8 cellular contexts compared by ENCODE assay signal in genomic region chr20:50625986-50626677, GRCh38.
DNase-seq lines count a peak whose midpoint lies in the region; ATAC-seq and TF ChIP-seq lines count a peak whose summit lies in the region.

No MANE protein-coding gene starts in this region.

- H3K4me3 ChIP-seq in heart right ventricle, result no peak overlapping the region

- peaks cover 0 to 27% (median 12%) of the 10 kb centered on the region in 9 donors for H3K4me1 ChIP-seq in heart right ventricle

- no peaks in the 10 kb centered on the region for H3K27me3 ChIP-seq in heart right ventricle

- intact Hi-C loops in heart right ventricle (cut with DNase I), result loop anchor here in 7 of 10 donors (1.0 to 10.0 kb wide), 4 partner anchors 87 to 119 kb away; no protein-coding TSS in a partner anchor

- H3K36me3 ChIP-seq in heart right ventricle, result peaks cover 0 to 6% (median 0%) of the 10 kb centered on the region in 9 donors

- WGBS in heart right ventricle, 2 donors, result 32 to 33% methylated on average over 15 of the region's 15 CpGs

- DNase-seq in ELF-1 (ENCODE audit: low read depth, low spot score) (peak; percentile 93), MV-4-11 (lab: John Stamatoyannopoulos, UW) (peak; percentile 28), heart right ventricle (peak; percentile 58 to 72)
- peak; percentile 26 to 27 for DNase-seq in activated CD4-positive, alpha-beta T cell treated with anti-CD3 and anti-CD28 coated beads, Interleukin-2, amount 50 U/mL, for 48 hours
- peak; percentile 20 for DNase-seq in stimulated activated CD4-positive, alpha-beta T cell treated with anti-CD3 and anti-CD28 coated beads, Interleukin-4, amount 100 ng/mL, for 1 hour

- H3K27ac ChIP-seq in heart right ventricle, result peak overlapping the region in 5 of 10 donors; percentile 18 to 46 (median 34)

- TF ChIP-seq CTCF in heart right ventricle (IDR thresholded peaks at IDR 0.05), result peak; percentile 31 to 75 (median 63)

- H3K9me3 ChIP-seq in heart right ventricle, result peaks cover 0 to 8% (median 5%) of the 10 kb centered on the region in 11 donors

- ATAC-seq in heart right ventricle (peak; percentile 54 to 82 (median 70)), HG02798 (IDR thresholded peaks at IDR 0.05; ENCODE audit: poor library complexity, unreplicated experiment) (no peak), GM19023 (IDR thresholded peaks at IDR 0.05; ENCODE audit: unreplicated experiment) (no peak), HG02885 (IDR thresholded peaks at IDR 0.05; ENCODE audit: poor library complexity, unreplicated experiment) (no peak)

Comparison
In these comparisons a context has a peak if more than half of its experiments do, and no peak if none do; other contexts are left out.
1. DNase-seq: peak in every context shown above with its lines; median percentile 93 in ELF-1; 65 in heart right ventricle; 28 in MV-4-11; 26 in activated CD4-positive, alpha-beta T cell treated with anti-CD3 and anti-CD28 coated beads, Interleukin-2, amount 50 U/mL, for 48 hours; 20 in stimulated activated CD4-positive, alpha-beta T cell treated with anti-CD3 and anti-CD28 coated beads, Interleukin-4, amount 100 ng/mL, for 1 hour.
2. ATAC-seq: peak in heart right ventricle (8 of 8); none in HG02798 (single experiment), GM19023 (single experiment) and HG02885 (single experiment).